In genomic region chr1:27363766-27364695, GRCh38 we compare ENCODE assay signal across 1 cellular context.
TF ChIP-seq lines count a peak whose summit lies in the region.

No MANE protein-coding gene starts in this region.

TF ChIP-seq in GM23338, 12 proteins besides CTCF, POLR2A, EP300 and RAD21 (continued from another document):
- no peak for TF ChIP-seq ZNF331 (CRISPR knock-in tag; IDR thresholded peaks at IDR 0.05; ENCODE audit: low read depth)
- no peak for TF ChIP-seq JUNB (IDR thresholded peaks at IDR 0.05; ENCODE audit: unreplicated experiment)
- TF ChIP-seq POLR2AphosphoS5 (IDR thresholded peaks at IDR 0.05; ENCODE audit: low read depth): no peak
TF ChIP-seq in GM23338: peak in this region for 0.
